Comparison of ENCODE assay signal across 1 cellular context in the genomic region with DNA sequence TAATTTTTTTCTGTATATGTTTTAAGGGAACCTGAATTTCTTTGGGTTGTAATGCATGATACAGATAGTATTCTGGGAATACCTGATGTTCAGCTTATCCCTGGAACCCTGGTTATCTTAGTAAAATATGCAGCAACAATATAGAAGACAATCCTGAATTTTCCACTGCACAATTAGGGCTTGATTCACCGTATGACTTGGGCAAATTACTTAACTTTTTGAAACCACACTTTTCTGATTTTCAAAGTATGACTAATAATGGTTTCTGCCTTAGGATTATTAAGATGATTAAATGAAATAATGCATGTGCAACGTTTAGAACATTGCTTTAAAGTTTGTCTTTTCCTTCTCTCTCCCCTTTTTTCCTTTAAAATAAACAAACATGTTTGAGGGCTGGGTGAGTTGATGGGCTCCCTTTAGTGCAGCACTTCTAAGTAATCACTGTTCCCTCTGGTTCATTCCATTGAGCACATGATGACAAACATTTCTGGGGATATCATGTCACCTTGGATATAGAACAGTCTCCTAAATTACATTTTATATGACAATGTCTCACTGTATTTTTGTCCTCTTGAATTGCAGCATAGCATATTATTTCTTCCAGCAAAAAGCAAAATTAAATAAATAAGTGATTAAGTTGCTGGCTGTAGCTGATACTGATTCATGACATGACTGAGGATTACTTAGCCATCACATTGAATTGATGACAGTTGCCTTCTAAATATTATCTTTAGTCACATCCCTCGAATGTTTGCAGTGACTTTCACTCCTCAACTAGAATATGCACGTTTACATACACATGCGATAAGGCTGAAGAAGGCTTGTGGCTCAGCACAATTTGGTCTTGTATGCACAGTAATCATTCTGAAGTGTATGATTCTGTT.
TF ChIP-seq lines count a peak whose summit lies in the region.

No MANE protein-coding gene starts in this region.

TF ChIP-seq in IMR-90, 13 proteins besides CTCF, POLR2A, EP300 and RAD21 (continued from another document):
- TF ChIP-seq, protein P1, sequence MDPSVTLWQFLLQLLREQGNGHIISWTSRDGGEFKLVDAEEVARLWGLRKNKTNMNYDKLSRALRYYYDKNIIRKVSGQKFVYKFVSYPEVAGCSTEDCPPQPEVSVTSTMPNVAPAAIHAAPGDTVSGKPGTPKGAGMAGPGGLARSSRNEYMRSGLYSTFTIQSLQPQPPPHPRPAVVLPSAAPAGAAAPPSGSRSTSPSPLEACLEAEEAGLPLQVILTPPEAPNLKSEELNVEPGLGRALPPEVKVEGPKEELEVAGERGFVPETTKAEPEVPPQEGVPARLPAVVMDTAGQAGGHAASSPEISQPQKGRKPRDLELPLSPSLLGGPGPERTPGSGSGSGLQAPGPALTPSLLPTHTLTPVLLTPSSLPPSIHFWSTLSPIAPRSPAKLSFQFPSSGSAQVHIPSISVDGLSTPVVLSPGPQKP (IDR thresholded peaks at IDR 0.05; ENCODE audit: borderline replicate concordance, low read depth, low read length): no peak
- TF ChIP-seq BHLHE40 (IDR thresholded peaks at IDR 0.05; ENCODE audit: low read depth, low read length) (peak; percentile 57; the same call in 1 of the 2 replicates), RCOR1 (IDR thresholded peaks at IDR 0.05; ENCODE audit: insufficient replicate concordance, low read length) (no peak), FOS (IDR thresholded peaks at IDR 0.05; ENCODE audit: low read depth, low read length) (no peak), MAFK (IDR thresholded peaks at IDR 0.05; ENCODE audit: low read depth, low read length) (0 out of 2 replicates have a peak, but pooled peaks have one; percentile 11), CEBPB (IDR thresholded peaks at IDR 0.05; ENCODE audit: low read depth, low read length) (peak; percentile 36; the same call in 1 of the 2 replicates), MXI1 (IDR thresholded peaks at IDR 0.05; ENCODE audit: borderline replicate concordance, low read depth, low read length) (no peak), CHD1 (IDR thresholded peaks at IDR 0.05; ENCODE audit: low read depth, low read length) (no peak)
